Comparison of ENCODE assay signal across 14 cellular contexts in the genomic region with DNA sequence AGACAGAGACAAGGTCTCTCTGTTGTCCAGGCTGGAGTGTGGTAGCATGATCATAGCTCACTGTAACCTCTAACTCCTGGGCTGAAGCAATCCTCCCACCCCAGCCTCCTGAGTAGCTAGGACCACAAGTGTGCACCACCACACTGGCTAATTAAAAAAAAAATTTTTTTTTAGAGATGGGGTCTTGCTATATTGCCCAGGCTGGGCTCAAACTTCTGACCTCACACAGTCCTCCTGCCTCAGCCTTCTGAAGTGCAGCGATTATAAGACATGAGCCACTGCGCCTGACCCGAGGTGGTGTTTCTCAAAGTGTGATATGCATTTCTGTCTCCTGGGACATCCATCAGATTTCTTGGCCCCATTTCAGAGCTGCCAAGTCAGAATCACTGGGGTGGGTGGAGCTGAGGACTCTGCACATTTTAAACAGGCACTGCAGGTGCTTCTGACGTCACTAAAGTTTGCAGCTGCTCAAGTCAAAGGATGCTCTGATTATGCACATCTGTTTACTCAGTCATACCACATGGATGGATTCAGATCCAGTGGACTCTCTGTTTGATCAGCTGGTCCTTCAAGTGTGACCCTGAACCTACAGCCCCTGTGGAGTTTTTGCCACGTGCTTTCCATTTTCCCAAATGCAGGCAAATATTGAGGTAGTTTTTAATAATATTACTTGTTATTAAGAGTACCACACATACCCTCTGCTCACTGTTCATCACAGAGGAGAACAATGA. TPM values are rescaled to one million over a fixed set of nuclear protein-coding genes. Genes with fewer than 3 reads are reported as not detected.
DNase-seq lines count a peak whose midpoint lies in the region; ATAC-seq and FAIRE-seq lines count a peak whose summit lies in the region.
"Had no signal": no experiment of that assay in that cellular context is flagged by ENCODE, and none has a peak within 500 bp of the region (broad histone marks: within the 10 kb centered on the region; RNA-seq: fewer than 3 reads in every experiment).

No MANE protein-coding gene starts in this region.

- no peaks in the 10 kb centered on the region for H3K4me1 Mint-ChIP-seq in T-cell

- H3K4me3 Mint-ChIP-seq in T-cell: no peak overlapping the region
- H3K4me3 Mint-ChIP-seq: activated naive CD8-positive, alpha-beta T cell treated with anti-CD3 and anti-CD28 coated beads, Interleukin-2, amount 10 ng/mL, durations not matched to agents 7 days and 5 days had no signal

- H3K36me3 Mint-ChIP-seq in T-cell: no peaks in the 10 kb centered on the region
- H3K36me3 Mint-ChIP-seq: activated naive CD8-positive, alpha-beta T cell treated with anti-CD3 and anti-CD28 coated beads, Interleukin-2, amount 10 ng/mL, durations not matched to agents 7 days and 5 days had no signal

- no peak for FAIRE-seq in RCC 7860 (lab: Jason Lieb, UNC)
- FAIRE-seq: kidney had no signal

- H3K9me3 Mint-ChIP-seq in T-cell: no peaks in the 10 kb centered on the region
- H3K9me3 Mint-ChIP-seq: activated naive CD8-positive, alpha-beta T cell treated with anti-CD3 and anti-CD28 coated beads, Interleukin-2, amount 10 ng/mL, durations not matched to agents 7 days and 5 days had no signal

- no peak for ATAC-seq in HG02642 (IDR thresholded peaks at IDR 0.05; ENCODE audit: poor library complexity, unreplicated experiment)
- ATAC-seq in T-cell (replicated peaks in 1 of 4): no peak

- H3K27ac Mint-ChIP-seq in T-cell: no peak overlapping the region
- H3K27ac Mint-ChIP-seq: activated naive CD8-positive, alpha-beta T cell treated with anti-CD3 and anti-CD28 coated beads, Interleukin-2, amount 10 ng/mL, durations not matched to agents 7 days and 5 days had no signal

- CTCF ChIA-PET in T-cell (lab: Charles Lee): no interaction called here

- no peaks in the 10 kb centered on the region for H3K27me3 Mint-ChIP-seq in T-cell
- H3K27me3 Mint-ChIP-seq: activated naive CD8-positive, alpha-beta T cell treated with anti-CD3 and anti-CD28 coated beads, Interleukin-2, amount 10 ng/mL, durations not matched to agents 7 days and 5 days had no signal

- DNase-seq in COR-L47 (lab: John Stamatoyannopoulos, UW) (peak; percentile 77), NCI-H1105 (lab: John Stamatoyannopoulos, UW) (peak; percentile 20), RCC 7860 (ENCODE audit: low spot score) (peak; percentile 39), iris pigment epithelial cell (ENCODE audit: low read depth) (peak; percentile 47), T-cell (no peak)
- DNase-seq in activated CD4-positive, alpha-beta T cell treated with anti-CD3 and anti-CD28 coated beads, Interleukin-2, amount 50 U/mL, for 48 hours: no peak
- no peak for DNase-seq in activated effector memory CD4-positive, alpha-beta T cell treated with anti-CD3 and anti-CD28 coated beads, Interleukin-2, amount 50 U/mL, for 16 hours
- DNase-seq: activated CD4-positive, CD25-positive, alpha-beta regulatory T cell treated with anti-CD3 and anti-CD28 coated beads, Interleukin-2, amount 50 U/mL, for 72 hours; activated naive CD8-positive, alpha-beta T cell treated with anti-CD3 and anti-CD28 coated beads, Interleukin-2, amount 10 ng/mL, durations not matched to agents 7 days and 5 days; Karpas-422; kidney; NCI-H2227 treated with DMSO at 0.1 percent for 48 hours; PC-9 had no signal

- POLR2A ChIA-PET in T-cell (lab: Charles Lee): no interaction called here

RNA-seq across cellular contexts. Expression of a gene that starts 21.4 kb away (rescaled TPM):
- under 1 TPM in 3 of 5 donors, not detected in 2; 0.06 to 0.23 (median 0.23) TPM for total RNA-seq in T-cell
- total RNA-seq: activated naive CD8-positive, alpha-beta T cell treated with anti-CD3 and anti-CD28 coated beads, Interleukin-2, amount 10 ng/mL, durations not matched to agents 7 days and 5 days had no signal

Comparison
In these comparisons a context has a peak if more than half of its experiments do, and no peak if none do; other contexts are left out.
1. DNase-seq: peak in COR-L47 (single experiment), NCI-H1105 (single experiment), RCC 7860 (single experiment) and iris pigment epithelial cell (single experiment); none in T-cell (0 of 34), activated CD4-positive, alpha-beta T cell treated with anti-CD3 and anti-CD28 coated beads, Interleukin-2, amount 50 U/mL, for 48 hours (0 of 2) and activated effector memory CD4-positive, alpha-beta T cell treated with anti-CD3 and anti-CD28 coated beads, Interleukin-2, amount 50 U/mL, for 16 hours (single experiment).